25 cellular contexts compared by ENCODE assay signal in the genomic region with DNA sequence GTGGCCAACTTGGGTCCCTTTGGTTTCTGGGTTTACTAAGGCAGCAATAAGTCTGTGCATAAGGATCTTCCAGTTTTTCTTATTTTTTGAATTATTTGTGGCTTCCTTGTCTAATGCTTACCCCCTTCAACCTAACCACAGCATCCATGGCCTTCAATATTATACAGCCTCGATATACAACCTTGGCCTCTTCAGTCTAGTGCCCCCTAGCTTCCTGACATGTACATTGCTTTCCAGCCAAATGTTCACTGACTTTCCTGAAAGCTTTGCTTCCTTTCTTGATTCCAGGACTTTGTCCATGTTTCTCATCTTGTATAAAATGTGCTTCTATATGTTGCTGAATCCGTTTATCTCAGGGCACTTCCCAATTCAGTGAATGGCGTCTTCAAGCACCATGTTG.
DNase-seq lines count a peak whose midpoint lies in the region; ATAC-seq, FAIRE-seq and TF ChIP-seq lines count a peak whose summit lies in the region.
"Had no signal": no experiment of that assay in that cellular context is flagged by ENCODE, and none has a peak within 500 bp of the region (broad histone marks: within the 10 kb centered on the region; RNA-seq: fewer than 3 reads in every experiment).

No MANE protein-coding gene starts in this region.

- H3F3A ChIP-seq in OCI-LY1 (ENCODE audit: insufficient read depth, low read length), result no peaks in the 10 kb centered on the region

- H3K9me2 ChIP-seq in OCI-LY1 (ENCODE audit: low read depth, low read length), result no peaks in the 10 kb centered on the region

- no peaks in the 10 kb centered on the region for H4K20me1 ChIP-seq in OCI-LY1 (ENCODE audit: insufficient read depth, low read length)

- H3K9ac ChIP-seq in OCI-LY1 (ENCODE audit: low read length), result no peak overlapping the region

- no peak for TF ChIP-seq POLR2A in GM12891 (IDR thresholded peaks at IDR 0.05; ENCODE audit: low read depth, low read length)

- H3K4me1 Mint-ChIP-seq in endothelial cell (ENCODE audit: unreplicated experiment), result no peaks in the 10 kb centered on the region
- H3K4me1 Mint-ChIP-seq: CD4-positive, CD25-positive, alpha-beta regulatory T cell had no signal

- no peaks in the 10 kb centered on the region for H3K36me3 ChIP-seq in OCI-LY1 (ENCODE audit: insufficient read depth, low read length)

- H3K36me3 Mint-ChIP-seq in endothelial cell (ENCODE audit: low read depth, unreplicated experiment), result no peaks in the 10 kb centered on the region
- H3K36me3 Mint-ChIP-seq: CD4-positive, CD25-positive, alpha-beta regulatory T cell had no signal

- H3K27me3 Mint-ChIP-seq in endothelial cell (ENCODE audit: unreplicated experiment), result no peaks in the 10 kb centered on the region
- H3K27me3 Mint-ChIP-seq: CD4-positive, CD25-positive, alpha-beta regulatory T cell had no signal

- H3K4me1 ChIP-seq in OCI-LY1 (ENCODE audit: insufficient read depth, low read length, severe bottlenecking), result no peaks in the 10 kb centered on the region

- H3K27ac ChIP-seq in 22Rv1 (no peak overlapping the region), OCI-LY1 (ENCODE audit: low read depth, low read length, poor library complexity, severe bottlenecking) (no peak overlapping the region)
- H3K27ac ChIP-seq: SK-N-MC had no signal

- H3K27ac Mint-ChIP-seq in endothelial cell (ENCODE audit: unreplicated experiment), result no peak overlapping the region
- H3K27ac Mint-ChIP-seq: CD4-positive, CD25-positive, alpha-beta regulatory T cell had no signal

- H2AFZ ChIP-seq in OCI-LY1 (ENCODE audit: low read length), result no peak overlapping the region

- no peak overlapping the region for H3K4me3 Mint-ChIP-seq in endothelial cell (ENCODE audit: unreplicated experiment)
- H3K4me3 Mint-ChIP-seq: CD4-positive, CD25-positive, alpha-beta regulatory T cell had no signal

- TF ChIP-seq CTCF in 22Rv1 (IDR thresholded peaks at IDR 0.05) (peak; percentile 36), GM12872 (IDR thresholded peaks at IDR 0.05; ENCODE audit: insufficient read depth, low read depth, low read length) (peak; percentile 24; the same call in 1 of the 3 replicates), OCI-LY1 (IDR thresholded peaks at IDR 0.05; ENCODE audit: low read length) (peak; percentile 40; the same call in 1 of the 2 replicates), endothelial cell (IDR thresholded peaks at IDR 0.05; ENCODE audit: unreplicated experiment) (peak; percentile 15)

- FAIRE-seq in GM12891 (lab: Jason Lieb, UNC), result no peak

- DNase-seq in endothelial cell (ENCODE audit: low spot score), result no peak
- no peak for DNase-seq in NCI-H1092 (lab: John Stamatoyannopoulos, UW)
- no peak for DNase-seq in stimulated activated CD4-positive, alpha-beta T cell treated with anti-CD3 and anti-CD28 coated beads, Interleukin-4, amount 100 ng/mL, for 1 hour
- no peak for DNase-seq in GM12891 (ENCODE audit: insufficient read length, low spot score)
- DNase-seq: 8988T; Caco-2; CD4-positive, CD25-positive, alpha-beta regulatory T cell; DMS 273 treated with DMSO at 0.1 percent for 48 hours; DMS79 treated with DMSO at 0.1 percent for 48 hours; H7; KBM-7; NCI-H1105; NCI-H2029 treated with DMSO at 0.1 percent for 48 hours; NCI-H2171; NCI-H345; NCI-H524 treated with DMSO at 0.1 percent for 48 hours; NCI-H82; RPMI8226; SHP77; T-helper 2 cell had no signal

- ATAC-seq in GM19397 (IDR thresholded peaks at IDR 0.05; ENCODE audit: unreplicated experiment), result no peak

- no peaks in the 10 kb centered on the region for H3K27me3 ChIP-seq in OCI-LY1 (ENCODE audit: insufficient read depth, low read length)

- no peaks in the 10 kb centered on the region for H3K9me3 Mint-ChIP-seq in endothelial cell (ENCODE audit: unreplicated experiment)

- H3K4me3 ChIP-seq in OCI-LY1 (ENCODE audit: low read depth, low read length, poor library complexity, severe bottlenecking), result no peak overlapping the region
- H3K4me3 ChIP-seq: SK-N-MC had no signal

- no peaks in the 10 kb centered on the region for H3K79me2 ChIP-seq in OCI-LY1 (ENCODE audit: insufficient read depth, low read length)

- no peaks in the 10 kb centered on the region for H3K9me3 ChIP-seq in OCI-LY1 (ENCODE audit: low read length)
- H3K9me3 ChIP-seq: Caco-2 had no signal

- no peak overlapping the region for H3K4me2 ChIP-seq in OCI-LY1 (ENCODE audit: low read length)

TF ChIP-seq in GM12891, 5 proteins besides CTCF, POLR2A, EP300 and RAD21:
- no peak for TF ChIP-seq POU2F2 (IDR thresholded peaks at IDR 0.05; ENCODE audit: low read depth, low read length)
- no peak for TF ChIP-seq TAF1 (IDR thresholded peaks at IDR 0.05; ENCODE audit: low read depth, low read length)
- no peak for TF ChIP-seq POLR2AphosphoS5 (IDR thresholded peaks at IDR 0.05; ENCODE audit: low read depth, low read length)
- TF ChIP-seq PAX5 (IDR thresholded peaks at IDR 0.05; ENCODE audit: insufficient read depth, low read length, severe bottlenecking), result no peak
- TF ChIP-seq SPI1 (IDR thresholded peaks at IDR 0.05; ENCODE audit: low read depth, low read length), result no peak
TF ChIP-seq in GM12891: peak in this region for 0.
